24 cellular contexts compared by ENCODE assay signal in genomic region chr11:117733311-117733710, GRCh38.
"Had no signal": no experiment of that assay in that cellular context is flagged by ENCODE, and none has a peak within 500 bp of the region (broad histone marks: within the 10 kb centered on the region; RNA-seq: fewer than 3 reads in every experiment).

No MANE protein-coding gene starts in this region.

- H3K27me3 ChIP-seq: cardiac muscle cell, esophagus muscularis mucosa, right lobe of liver, upper lobe of left lung had no signal

- H3K27ac Mint-ChIP-seq: activated naive CD4-positive, alpha-beta T cell treated with anti-CD3 and anti-CD28 coated beads, Interleukin-2, amount 10 ng/mL, durations not matched to agents 7 days and 5 days; memory B cell; nephron; T-helper 1 cell treated with Interleukin-12 subunit alpha and Interleukin-12 subunit beta and Interleukin-4 antibody, amounts not matched to agents 30 μg/mL and 1 μg/mL, for 36 hours had no signal

- ATAC-seq: left ventricle myocardium superior, right lobe of liver had no signal

- FAIRE-seq: frontal cortex had no signal

- H3K9me3 Mint-ChIP-seq: activated naive CD4-positive, alpha-beta T cell treated with anti-CD3 and anti-CD28 coated beads, Interleukin-2, amount 10 ng/mL, durations not matched to agents 7 days and 5 days; memory B cell; T-helper 1 cell treated with Interleukin-12 subunit alpha and Interleukin-12 subunit beta and Interleukin-4 antibody, amounts not matched to agents 30 μg/mL and 1 μg/mL, for 36 hours had no signal

- H3K36me3 Mint-ChIP-seq: activated naive CD4-positive, alpha-beta T cell treated with anti-CD3 and anti-CD28 coated beads, Interleukin-2, amount 10 ng/mL, durations not matched to agents 7 days and 5 days; memory B cell had no signal

- H3K4me3 Mint-ChIP-seq: activated naive CD4-positive, alpha-beta T cell treated with anti-CD3 and anti-CD28 coated beads, Interleukin-2, amount 10 ng/mL, durations not matched to agents 7 days and 5 days; memory B cell; nephron; T-helper 1 cell treated with Interleukin-12 subunit alpha and Interleukin-12 subunit beta and Interleukin-4 antibody, amounts not matched to agents 30 μg/mL and 1 μg/mL, for 36 hours had no signal

- H3K36me3 ChIP-seq: cardiac muscle cell, esophagus muscularis mucosa, right lobe of liver, upper lobe of left lung had no signal

- H3K9me3 ChIP-seq: esophagus muscularis mucosa, right lobe of liver, upper lobe of left lung had no signal

- H3K4me2 ChIP-seq: smooth muscle cell had no signal

- DNase-seq: activated CD4-positive, alpha-beta T cell treated with anti-CD3 and anti-CD28 coated beads for 4 hours; activated CD4-positive, alpha-beta T cell treated with anti-CD3 and anti-CD28 coated beads, Interleukin-2, amount 50 U/mL, for 48 hours; activated CD4-positive, CD25-positive, alpha-beta regulatory T cell; activated effector memory CD4-positive, alpha-beta T cell treated with anti-CD3 and anti-CD28 coated beads, Interleukin-2, amount 50 U/mL, for 16 hours; activated naive CD4-positive, alpha-beta T cell treated with anti-CD3 and anti-CD28 coated beads, Interleukin-2, amount 10 ng/mL, durations not matched to agents 7 days and 5 days; activated T-cell treated with anti-CD3 and anti-CD28 coated beads for 4 hours; amygdala; dermis blood vessel endothelial cell; hippocampal formation; left ventricle myocardium superior; occipital lobe; right lobe of liver; stimulated activated CD4-positive, alpha-beta T cell treated with anti-CD3 and anti-CD28 coated beads, Interleukin-15, amount 100 ng/mL, for 24 hours; stimulated activated CD4-positive, alpha-beta T cell treated with anti-CD3 and anti-CD28 coated beads, Interleukin-2, amount 100 ng/mL, for 48 hours; stimulated activated naive CD4-positive, alpha-beta T cell; T1000; upper lobe of left lung had no signal

- H3K4me1 Mint-ChIP-seq: activated naive CD4-positive, alpha-beta T cell treated with anti-CD3 and anti-CD28 coated beads, Interleukin-2, amount 10 ng/mL, durations not matched to agents 7 days and 5 days; memory B cell had no signal

- H3K4me3 ChIP-seq: cardiac muscle cell, esophagus muscularis mucosa, right lobe of liver, smooth muscle cell, upper lobe of left lung had no signal

- H3K4me1 ChIP-seq: esophagus muscularis mucosa, right lobe of liver had no signal

- H3K27ac ChIP-seq: cardiac muscle cell, esophagus muscularis mucosa, right lobe of liver, upper lobe of left lung had no signal
